In genomic region chr13:27952931-27953670, GRCh38 we compare ENCODE assay signal across 8 cellular contexts. TPM values are rescaled to one million over a fixed set of nuclear protein-coding genes. Genes with fewer than 3 reads are reported as not detected.
DNase-seq lines count a peak whose midpoint lies in the region; ATAC-seq, FAIRE-seq and TF ChIP-seq lines count a peak whose summit lies in the region.

No MANE protein-coding gene starts in this region.

- no peaks in the 10 kb centered on the region for H3K36me3 ChIP-seq in astrocyte (ENCODE audit: insufficient read depth, low read length)

- DNase-seq in AG10803 (ENCODE audit: low read depth) (no peak), astrocyte (ENCODE audit: low read depth) (no peak), mucosa of gallbladder (ENCODE audit: low spot score) (peak; percentile 84), NCI-H345 treated with DMSO at 0.1 percent for 48 hours (lab: John Stamatoyannopoulos, UW; ENCODE audit: unreplicated experiment) (no peak), NCI-H1436 (lab: John Stamatoyannopoulos, UW) (no peak)

- H3K79me2 ChIP-seq in astrocyte (ENCODE audit: insufficient read depth, low read length), result no peaks in the 10 kb centered on the region

- H3K9ac ChIP-seq in astrocyte (ENCODE audit: low read length), result no peak overlapping the region

- H3K4me1 Mint-ChIP-seq in astrocyte (ENCODE audit: low read depth, unreplicated experiment), result no peaks in the 10 kb centered on the region

- H3K9me3 Mint-ChIP-seq in astrocyte (ENCODE audit: unreplicated experiment), result peaks cover 9% of the 10 kb centered on the region

- peak overlapping the region; percentile 24; the same call in 1 of the 2 replicates for H3K4me3 ChIP-seq in AG10803 (ENCODE audit: low read length)
- H3K4me3 ChIP-seq in astrocyte (ENCODE audit: insufficient read depth, low read depth, low read length), result no peak overlapping the region

- H3K4me3 Mint-ChIP-seq in astrocyte (ENCODE audit: unreplicated experiment), result peak overlapping the region; percentile 78

- H3K9me3 ChIP-seq in astrocyte (ENCODE audit: insufficient read depth, low read depth, low read length), result peaks cover 2% of the 10 kb centered on the region

- H3K27ac ChIP-seq in astrocyte (ENCODE audit: low read depth, low read length), result no peak overlapping the region

- peak overlapping the region; percentile 60 for H3K27ac Mint-ChIP-seq in astrocyte (ENCODE audit: unreplicated experiment)

- H2AFZ ChIP-seq in astrocyte (ENCODE audit: low read depth, low read length), result peak overlapping the region; percentile 87

- no peak for FAIRE-seq in astrocyte (lab: Jason Lieb, UNC)

- peaks cover 49% of the 10 kb centered on the region for H3K27me3 ChIP-seq in astrocyte (ENCODE audit: insufficient read depth, low read length)

- ATAC-seq in HG02642 (IDR thresholded peaks at IDR 0.05; ENCODE audit: poor library complexity, unreplicated experiment) (peak; percentile 10), HG02938 (IDR thresholded peaks at IDR 0.05; ENCODE audit: unreplicated experiment) (no peak), HG03457 (IDR thresholded peaks at IDR 0.05; ENCODE audit: unreplicated experiment) (no peak)

- no peaks in the 10 kb centered on the region for H4K20me1 ChIP-seq in astrocyte (ENCODE audit: insufficient read depth, low read length)

- H3K27me3 Mint-ChIP-seq in astrocyte (ENCODE audit: low read depth, unreplicated experiment), result peaks cover 75% of the 10 kb centered on the region

- H3K36me3 Mint-ChIP-seq in astrocyte (ENCODE audit: low read depth, unreplicated experiment), result no peaks in the 10 kb centered on the region

- no peak for TF ChIP-seq CTCF in AG10803 (conservative IDR thresholded peaks at IDR 0.05; ENCODE audit: low read length)
- no peak for TF ChIP-seq CTCF in astrocyte (IDR thresholded peaks at IDR 0.05; ENCODE audit: insufficient read depth, low read depth, low read length)

- H3K4me2 ChIP-seq in astrocyte (ENCODE audit: low read length), result peak overlapping the region; percentile 84

- H3K4me1 ChIP-seq in astrocyte (ENCODE audit: insufficient read depth, low read length), result peaks cover 8% of the 10 kb centered on the region

RNA-seq across cellular contexts. Expression of gene CDX2, which starts 16.0 kb away (rescaled TPM):
- total RNA-seq in astrocyte (not detected in 2 replicates), mucosa of gallbladder (0.17 TPM)

RNA-seq across cellular contexts. Expression of gene PDX1, which starts 33.3 kb away (rescaled TPM):
- not detected in 2 replicates for total RNA-seq in astrocyte
- 18.4 TPM for total RNA-seq in mucosa of gallbladder

RNA-seq across cellular contexts. Expression of gene URAD, which starts 35.4 kb away (rescaled TPM):
- total RNA-seq in astrocyte, result not detected in 2 replicates
- total RNA-seq in mucosa of gallbladder, result not detected

Comparison
In these comparisons a context has a peak if more than half of its experiments do, and no peak if none do; other contexts are left out.
1. RNA of gene PDX1, which starts 33.3 kb away (total RNA-seq): 18.4 TPM in mucosa of gallbladder (single experiment); not detected in astrocyte; every median in the first group is over 10 times any median in the second.